In the genomic region with DNA sequence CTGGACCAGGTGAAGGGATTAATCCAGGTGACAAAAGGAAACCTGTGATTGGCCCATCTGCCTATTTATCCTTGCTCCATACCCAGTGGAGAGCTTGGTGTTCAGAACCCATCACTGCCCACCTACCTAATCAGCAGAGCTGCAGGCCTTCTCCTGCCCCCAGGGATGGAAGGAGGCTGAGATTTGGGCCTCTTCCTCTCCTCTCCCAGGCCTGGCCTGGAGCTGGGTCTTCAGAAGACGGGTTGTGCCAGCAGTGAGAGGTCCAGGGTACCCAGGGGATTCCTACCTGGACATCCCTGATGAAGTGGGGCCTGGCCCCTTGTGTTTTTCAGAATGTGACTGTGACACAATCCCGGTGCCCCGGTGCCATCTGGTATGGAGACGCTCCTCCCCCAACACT, we compare ENCODE assay signal across 1 cellular context.
TF ChIP-seq lines count a peak whose summit lies in the region.

No MANE protein-coding gene starts in this region.

TF ChIP-seq in SK-N-SH treated with all-trans-retinoic acid at 6 μM for 48 hours, 23 proteins besides CTCF, POLR2A, EP300 and RAD21 (continued from another document):
- TF ChIP-seq, protein P1, sequence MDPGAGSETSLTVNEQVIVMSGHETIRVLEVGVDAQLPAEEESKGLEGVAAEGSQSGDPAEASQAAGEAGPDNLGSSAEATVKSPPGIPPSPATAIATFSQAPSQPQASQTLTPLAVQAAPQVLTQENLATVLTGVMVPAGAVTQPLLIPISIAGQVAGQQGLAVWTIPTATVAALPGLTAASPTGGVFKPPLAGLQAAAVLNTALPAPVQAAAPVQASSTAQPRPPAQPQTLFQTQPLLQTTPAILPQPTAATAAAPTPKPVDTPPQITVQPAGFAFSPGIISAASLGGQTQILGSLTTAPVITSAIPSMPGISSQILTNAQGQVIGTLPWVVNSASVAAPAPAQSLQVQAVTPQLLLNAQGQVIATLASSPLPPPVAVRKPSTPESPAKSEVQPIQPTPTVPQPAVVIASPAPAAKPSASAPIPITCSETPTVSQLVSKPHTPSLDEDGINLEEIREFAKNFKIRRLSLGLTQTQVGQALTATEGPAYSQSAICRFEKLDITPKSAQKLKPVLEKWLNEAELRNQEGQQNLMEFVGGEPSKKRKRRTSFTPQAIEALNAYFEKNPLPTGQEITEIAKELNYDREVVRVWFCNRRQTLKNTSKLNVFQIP (CRISPR knock-in tag; IDR thresholded peaks at IDR 0.05; ENCODE audit: borderline replicate concordance, low read depth): no peak
- TF ChIP-seq TOX (CRISPR knock-in tag; IDR thresholded peaks at IDR 0.05; ENCODE audit: borderline replicate concordance) (no peak), TCF4 (CRISPR knock-in tag; IDR thresholded peaks at IDR 0.05; ENCODE audit: borderline replicate concordance) (no peak), BACH2 (CRISPR knock-in tag; IDR thresholded peaks at IDR 0.05; ENCODE audit: borderline replicate concordance) (no peak), CSRNP3 (CRISPR knock-in tag; IDR thresholded peaks at IDR 0.05) (no peak), OSR1 (CRISPR knock-in tag; IDR thresholded peaks at IDR 0.05) (no peak), ZC3H10 (CRISPR knock-in tag; IDR thresholded peaks at IDR 0.05) (no peak), PPARA (CRISPR knock-in tag; IDR thresholded peaks at IDR 0.05; ENCODE audit: borderline replicate concordance) (no peak), GLIS3 (CRISPR knock-in tag; IDR thresholded peaks at IDR 0.05) (no peak), ZFP30 (CRISPR knock-in tag; IDR thresholded peaks at IDR 0.05) (no peak), ZFP3 (CRISPR knock-in tag; IDR thresholded peaks at IDR 0.05) (no peak), CSDC2 (CRISPR knock-in tag; IDR thresholded peaks at IDR 0.05) (no peak), ZNF8 (CRISPR knock-in tag; IDR thresholded peaks at IDR 0.05) (no peak), ZNF565 (CRISPR knock-in tag; conservative IDR thresholded peaks at IDR 0.05; ENCODE audit: low read depth) (no peak)
- TF ChIP-seq, protein P2, sequence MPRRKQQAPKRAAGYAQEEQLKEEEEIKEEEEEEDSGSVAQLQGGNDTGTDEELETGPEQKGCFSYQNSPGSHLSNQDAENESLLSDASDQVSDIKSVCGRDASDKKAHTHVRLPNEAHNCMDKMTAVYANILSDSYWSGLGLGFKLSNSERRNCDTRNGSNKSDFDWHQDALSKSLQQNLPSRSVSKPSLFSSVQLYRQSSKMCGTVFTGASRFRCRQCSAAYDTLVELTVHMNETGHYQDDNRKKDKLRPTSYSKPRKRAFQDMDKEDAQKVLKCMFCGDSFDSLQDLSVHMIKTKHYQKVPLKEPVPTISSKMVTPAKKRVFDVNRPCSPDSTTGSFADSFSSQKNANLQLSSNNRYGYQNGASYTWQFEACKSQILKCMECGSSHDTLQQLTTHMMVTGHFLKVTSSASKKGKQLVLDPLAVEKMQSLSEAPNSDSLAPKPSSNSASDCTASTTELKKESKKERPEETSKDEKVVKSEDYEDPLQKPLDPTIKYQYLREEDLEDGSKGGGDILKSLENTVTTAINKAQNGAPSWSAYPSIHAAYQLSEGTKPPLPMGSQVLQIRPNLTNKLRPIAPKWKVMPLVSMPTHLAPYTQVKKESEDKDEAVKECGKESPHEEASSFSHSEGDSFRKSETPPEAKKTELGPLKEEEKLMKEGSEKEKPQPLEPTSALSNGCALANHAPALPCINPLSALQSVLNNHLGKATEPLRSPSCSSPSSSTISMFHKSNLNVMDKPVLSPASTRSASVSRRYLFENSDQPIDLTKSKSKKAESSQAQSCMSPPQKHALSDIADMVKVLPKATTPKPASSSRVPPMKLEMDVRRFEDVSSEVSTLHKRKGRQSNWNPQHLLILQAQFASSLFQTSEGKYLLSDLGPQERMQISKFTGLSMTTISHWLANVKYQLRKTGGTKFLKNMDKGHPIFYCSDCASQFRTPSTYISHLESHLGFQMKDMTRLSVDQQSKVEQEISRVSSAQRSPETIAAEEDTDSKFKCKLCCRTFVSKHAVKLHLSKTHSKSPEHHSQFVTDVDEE (CRISPR knock-in tag; IDR thresholded peaks at IDR 0.05): no peak
- TF ChIP-seq, protein P3, sequence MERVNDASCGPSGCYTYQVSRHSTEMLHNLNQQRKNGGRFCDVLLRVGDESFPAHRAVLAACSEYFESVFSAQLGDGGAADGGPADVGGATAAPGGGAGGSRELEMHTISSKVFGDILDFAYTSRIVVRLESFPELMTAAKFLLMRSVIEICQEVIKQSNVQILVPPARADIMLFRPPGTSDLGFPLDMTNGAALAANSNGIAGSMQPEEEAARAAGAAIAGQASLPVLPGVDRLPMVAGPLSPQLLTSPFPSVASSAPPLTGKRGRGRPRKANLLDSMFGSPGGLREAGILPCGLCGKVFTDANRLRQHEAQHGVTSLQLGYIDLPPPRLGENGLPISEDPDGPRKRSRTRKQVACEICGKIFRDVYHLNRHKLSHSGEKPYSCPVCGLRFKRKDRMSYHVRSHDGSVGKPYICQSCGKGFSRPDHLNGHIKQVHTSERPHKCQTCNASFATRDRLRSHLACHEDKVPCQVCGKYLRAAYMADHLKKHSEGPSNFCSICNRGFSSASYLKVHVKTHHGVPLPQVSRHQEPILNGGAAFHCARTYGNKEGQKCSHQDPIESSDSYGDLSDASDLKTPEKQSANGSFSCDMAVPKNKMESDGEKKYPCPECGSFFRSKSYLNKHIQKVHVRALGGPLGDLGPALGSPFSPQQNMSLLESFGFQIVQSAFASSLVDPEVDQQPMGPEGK (CRISPR knock-in tag; IDR thresholded peaks at IDR 0.05; ENCODE audit: borderline replicate concordance): no peak
